1 cellular context compared by ENCODE assay signal in genomic region chr2:3545788-3546478, GRCh38.
TF ChIP-seq lines count a peak whose summit lies in the region.

No MANE protein-coding gene starts in this region.

TF ChIP-seq in HepG2, 621 proteins besides CTCF, POLR2A, EP300 and RAD21:
- TF ChIP-seq GRHL1 (CRISPR knock-in tag; conservative IDR thresholded peaks at IDR 0.05) (no peak), PBX3 (CRISPR knock-in tag; IDR thresholded peaks at IDR 0.05; ENCODE audit: borderline replicate concordance) (no peak), PATZ1 (CRISPR knock-in tag; IDR thresholded peaks at IDR 0.05) (no peak), FOXA1 (IDR thresholded peaks at IDR 0.05) (no peak), FOXA1 (CRISPR knock-in tag; IDR thresholded peaks at IDR 0.05) (no peak), FOXC1 (CRISPR knock-in tag; IDR thresholded peaks at IDR 0.05; ENCODE audit: borderline replicate concordance) (no peak), FLYWCH1 (CRISPR knock-in tag; IDR thresholded peaks at IDR 0.05) (no peak), SPEN (CRISPR knock-in tag; IDR thresholded peaks at IDR 0.05; ENCODE audit: low read depth) (no peak), ZSCAN22 (CRISPR knock-in tag; IDR thresholded peaks at IDR 0.05) (no peak), KLF6 (CRISPR knock-in tag; IDR thresholded peaks at IDR 0.05) (no peak), ZNF264 (CRISPR knock-in tag; IDR thresholded peaks at IDR 0.05) (no peak), THAP9 (CRISPR knock-in tag; IDR thresholded peaks at IDR 0.05; ENCODE audit: borderline replicate concordance) (no peak), RBAK (CRISPR knock-in tag; IDR thresholded peaks at IDR 0.05) (no peak), ZNF660 (CRISPR knock-in tag; IDR thresholded peaks at IDR 0.05; ENCODE audit: borderline replicate concordance, low read depth) (no peak), ZNF678 (CRISPR knock-in tag; IDR thresholded peaks at IDR 0.05) (no peak), NAIF1 (CRISPR knock-in tag; IDR thresholded peaks at IDR 0.05; ENCODE audit: borderline replicate concordance) (no peak), ZNF33B (CRISPR knock-in tag; IDR thresholded peaks at IDR 0.05) (no peak), ATF6 (CRISPR knock-in tag; conservative IDR thresholded peaks at IDR 0.05) (no peak), IRF9 (CRISPR knock-in tag; IDR thresholded peaks at IDR 0.05; ENCODE audit: borderline replicate concordance) (no peak)
TF ChIP-seq in HepG2: peak in this region for 0.
